Comparison of ENCODE assay signal across 17 cellular contexts in the genomic region with DNA sequence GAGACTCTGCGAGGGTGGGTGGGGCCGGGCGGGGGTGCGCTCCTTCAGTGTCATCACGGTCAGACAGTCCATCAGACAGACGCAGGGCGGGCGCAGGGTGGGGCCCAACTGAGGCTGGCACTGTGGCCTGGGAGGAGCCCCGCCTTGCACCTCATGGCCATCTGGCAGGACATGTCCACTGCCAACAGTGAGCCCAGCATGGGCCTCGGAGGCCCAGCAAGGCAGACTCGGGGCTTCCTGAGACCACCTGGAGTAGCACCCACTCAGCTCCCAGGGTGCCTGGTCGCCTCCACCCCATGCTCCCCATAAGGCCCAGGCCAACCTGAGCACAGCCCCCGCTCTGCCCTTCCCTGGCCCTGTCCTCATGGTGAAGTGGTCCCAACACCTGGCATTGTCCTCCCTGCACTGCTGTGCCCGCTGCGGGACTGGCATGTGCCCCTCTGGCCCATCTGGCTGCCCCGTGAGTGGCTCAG. TPM values are rescaled to one million over a fixed set of nuclear protein-coding genes. Genes with fewer than 3 reads are reported as not detected.
DNase-seq lines count a peak whose midpoint lies in the region; ATAC-seq and TF ChIP-seq lines count a peak whose summit lies in the region.
"Had no signal": no experiment of that assay in that cellular context is flagged by ENCODE, and none has a peak within 500 bp of the region (broad histone marks: within the 10 kb centered on the region; RNA-seq: fewer than 3 reads in every experiment).

No MANE protein-coding gene starts in this region.

- H3K27me3 ChIP-seq in right atrium auricular region (no peaks in the 10 kb centered on the region), Karpas-422 (ENCODE audit: low read length) (no peaks in the 10 kb centered on the region), adrenal gland (no peaks in the 10 kb centered on the region)

- DNase-seq in left ventricle myocardium superior = peak; percentile 26
- no peak for DNase-seq in right atrium auricular region (ENCODE audit: low spot score)
- DNase-seq in Karpas-422 = no peak
- no peak for DNase-seq in memory B cell (ENCODE audit: low spot score in 2 of 2)
- no peak for DNase-seq in adrenal gland
- DNase-seq in activated naive CD8-positive, alpha-beta T cell treated with anti-CD3 and anti-CD28 coated beads, Interleukin-2, amount 50 U/mL, for 24 hours = no peak
- DNase-seq in HFFc6 = no peak
- DNase-seq: 8988T, AML-193, DMS79, EL, GOT3, IMR-90, KG1 had no signal

- WGBS in adrenal gland, 4 donors = 87 to 95% (median 91%) methylated on average over 3 to 16 of the region's 16 CpGs

- H3K4me2 ChIP-seq in Karpas-422 (ENCODE audit: low read depth, low read length, poor library complexity, severe bottlenecking) = peak overlapping the region; percentile 83

- H3K4me1 ChIP-seq in right atrium auricular region (no peaks in the 10 kb centered on the region), Karpas-422 (ENCODE audit: low read length) (peaks cover 66% of the 10 kb centered on the region), adrenal gland (replicated peaks in 1 of 2) (peaks cover 11 to 13% of the 10 kb centered on the region in 2 donors)
- H3K4me1 ChIP-seq: HAP-1 had no signal

- ATAC-seq in left ventricle myocardium superior (no peak), memory B cell (ENCODE audit: low read depth) (peak; percentile 10)
- ATAC-seq in activated naive CD8-positive, alpha-beta T cell treated with anti-CD3 and anti-CD28 coated beads, Interleukin-2, amount 50 U/mL, for 24 hours = no peak

- H3K27me3 Mint-ChIP-seq in memory B cell (peaks cover 30% of the 10 kb centered on the region), HFFc6 (ENCODE audit: insufficient read depth) (peaks cover 9% of the 10 kb centered on the region)
- H3K27me3 Mint-ChIP-seq in activated naive CD8-positive, alpha-beta T cell treated with anti-CD3 and anti-CD28 coated beads, Interleukin-2, amount 50 U/mL, for 24 hours = no peaks in the 10 kb centered on the region
- H3K27me3 Mint-ChIP-seq: CD4-positive, alpha-beta memory T cell had no signal

- no peaks in the 10 kb centered on the region for H4K20me1 ChIP-seq in Karpas-422 (ENCODE audit: insufficient read depth, low read depth, low read length)

- H3K36me3 ChIP-seq in right atrium auricular region = no peaks in the 10 kb centered on the region
- H3K36me3 ChIP-seq in Karpas-422 (ENCODE audit: insufficient read depth, low read length) = no peaks in the 10 kb centered on the region; the same call in 1 of the 2 replicates
- no peaks in the 10 kb centered on the region for H3K36me3 ChIP-seq in adrenal gland (replicated peaks in 1 of 2)
- H3K36me3 ChIP-seq: HAP-1 had no signal

- no peak overlapping the region for H3K4me3 Mint-ChIP-seq in memory B cell
- H3K4me3 Mint-ChIP-seq in activated naive CD8-positive, alpha-beta T cell treated with anti-CD3 and anti-CD28 coated beads, Interleukin-2, amount 50 U/mL, for 24 hours = no peak overlapping the region
- H3K4me3 Mint-ChIP-seq in HFFc6 = no peak overlapping the region
- H3K4me3 Mint-ChIP-seq: CD4-positive, alpha-beta memory T cell had no signal

- H3K4me1 Mint-ChIP-seq in memory B cell = peaks cover 6% of the 10 kb centered on the region
- no peaks in the 10 kb centered on the region for H3K4me1 Mint-ChIP-seq in activated naive CD8-positive, alpha-beta T cell treated with anti-CD3 and anti-CD28 coated beads, Interleukin-2, amount 50 U/mL, for 24 hours
- no peaks in the 10 kb centered on the region for H3K4me1 Mint-ChIP-seq in HFFc6 (ENCODE audit: low read depth)

- intact Hi-C loops in left ventricle myocardium superior (cut with micrococcal nuclease) = no loop called here
- intact Hi-C loops in adrenal gland (cut with DNase I) = no loop called here

- TF ChIP-seq CTCF in right atrium auricular region (IDR thresholded peaks at IDR 0.05) = no peak
- TF ChIP-seq CTCF in adrenal gland (IDR thresholded peaks at IDR 0.05) = no peak
- TF ChIP-seq CTCF in HFFc6 (IDR thresholded peaks at IDR 0.05) = no peak

- H3K4me3 ChIP-seq in right atrium auricular region (no peak overlapping the region), Karpas-422 (ENCODE audit: low read length) (peak overlapping the region; percentile 60), adrenal gland (no peak overlapping the region)
- H3K4me3 ChIP-seq: HAP-1 had no signal

- H3K36me3 Mint-ChIP-seq in memory B cell (peaks cover 9% of the 10 kb centered on the region), HFFc6 (ENCODE audit: low read depth) (peaks cover 18% of the 10 kb centered on the region)
- peaks cover 3% of the 10 kb centered on the region for H3K36me3 Mint-ChIP-seq in activated naive CD8-positive, alpha-beta T cell treated with anti-CD3 and anti-CD28 coated beads, Interleukin-2, amount 50 U/mL, for 24 hours (ENCODE audit: low read depth)
- H3K36me3 Mint-ChIP-seq: CD4-positive, alpha-beta memory T cell had no signal

- no peaks in the 10 kb centered on the region for H3K9me2 ChIP-seq in Karpas-422 (replicated peaks; ENCODE audit: insufficient read depth, low read length)

- H3K9ac ChIP-seq in Karpas-422 (ENCODE audit: low read length) = peak overlapping the region; percentile 83

- no peak overlapping the region for H3K27ac ChIP-seq in right atrium auricular region
- H3K27ac ChIP-seq in Karpas-422 (ENCODE audit: low read length) = peak overlapping the region; percentile 97
- H3K27ac ChIP-seq in adrenal gland = no peak overlapping the region
- H3K27ac ChIP-seq: C4-2B had no signal

- no peaks in the 10 kb centered on the region for H3K79me2 ChIP-seq in Karpas-422 (ENCODE audit: low read length)

- H3K27ac Mint-ChIP-seq in memory B cell = no peak overlapping the region
- no peak overlapping the region for H3K27ac Mint-ChIP-seq in activated naive CD8-positive, alpha-beta T cell treated with anti-CD3 and anti-CD28 coated beads, Interleukin-2, amount 50 U/mL, for 24 hours
- H3K27ac Mint-ChIP-seq in HFFc6 = no peak overlapping the region
- H3K27ac Mint-ChIP-seq: CD4-positive, alpha-beta memory T cell had no signal

- H3K9me3 Mint-ChIP-seq in memory B cell (peaks cover 13% of the 10 kb centered on the region), HFFc6 (peaks cover 25% of the 10 kb centered on the region)
- H3K9me3 Mint-ChIP-seq in activated naive CD8-positive, alpha-beta T cell treated with anti-CD3 and anti-CD28 coated beads, Interleukin-2, amount 50 U/mL, for 24 hours = peaks cover 10% of the 10 kb centered on the region

- H2AFZ ChIP-seq in Karpas-422 (ENCODE audit: low read length) = no peak overlapping the region

- TF ChIP-seq POLR2A in adrenal gland (IDR thresholded peaks at IDR 0.05) = no peak

- H3K9me3 ChIP-seq in right atrium auricular region = no peaks in the 10 kb centered on the region
- peaks cover 8% of the 10 kb centered on the region for H3K9me3 ChIP-seq in Karpas-422 (ENCODE audit: low read length)
- no peaks in the 10 kb centered on the region for H3K9me3 ChIP-seq in adrenal gland (replicated peaks in 1 of 3)

RNA-seq across cellular contexts. Expression of a gene that starts 8.5 kb away (rescaled TPM):
- total RNA-seq in left ventricle myocardium superior (61.7 TPM), right atrium auricular region (10 to 100 TPM; 39.4 to 44.5 TPM), adrenal gland (10 to 100 TPM in 7 of 8 donors, 1 to 10 TPM in 1; 9.9 to 50.4 (median 17.2) TPM)
- 11.7 and 38.4 TPM in 2 replicates for total RNA-seq in Karpas-422 (2014; rRNA removed; shearing (Covaris generic); ENCODE audit: low replicate concordance)
- polyA plus RNA-seq in adrenal gland = 10 to 100 TPM in 2 of 3 donors, 1 to 10 TPM in 1; 2.9 to 48.9 (median 31.5) TPM
- total RNA-seq in HFFc6 (2021; fragmentation: NEBNext Ultra II Directional; extraction: Animal tissue kit (Norgen Biotek cat#: 25700)) = 10 to 100 TPM; 50.9 to 60.2 (median 55.0) TPM

RNA-seq across cellular contexts. Expression of a gene that starts 14.9 kb away (rescaled TPM):
- total RNA-seq in left ventricle myocardium superior = not detected
- total RNA-seq in right atrium auricular region = not detected
- total RNA-seq in Karpas-422 (2014; rRNA removed; shearing (Covaris generic); ENCODE audit: low replicate concordance) = 0.34 and 0.43 TPM in 2 replicates
- under 1 TPM in 7 of 8 donors, not detected in 1; 0.04 to 0.19 (median 0.09) TPM for total RNA-seq in adrenal gland
- polyA plus RNA-seq in adrenal gland = under 1 TPM; under 0.01 to 0.08 (median 0.04) TPM
- total RNA-seq in HFFc6 (2021; fragmentation: NEBNext Ultra II Directional; extraction: Animal tissue kit (Norgen Biotek cat#: 25700)) = not detected
- total RNA-seq: CD4-positive, alpha-beta memory T cell; IMR-90 had no signal
- polyA plus RNA-seq: CD4-positive, alpha-beta memory T cell; IMR-90 had no signal

RNA-seq across cellular contexts. Expression of a gene that starts 44.7 kb away (rescaled TPM):
- total RNA-seq in left ventricle myocardium superior (40.2 TPM), right atrium auricular region (10 to 100 TPM; 15.4 to 36.6 TPM), adrenal gland (10 to 100 TPM; 12.1 to 28.9 (median 18.3) TPM)
- 40.1 and 104 TPM in 2 replicates for total RNA-seq in Karpas-422 (2014; rRNA removed; shearing (Covaris generic); ENCODE audit: low replicate concordance)
- polyA plus RNA-seq in adrenal gland = 10 to 100 TPM in 2 of 3 donors, 1 to 10 TPM in 1; 3.1 to 20.5 (median 14.7) TPM
- 10 to 100 TPM; 28.5 to 33.3 (median 30.4) TPM for total RNA-seq in HFFc6 (2021; fragmentation: NEBNext Ultra II Directional; extraction: Animal tissue kit (Norgen Biotek cat#: 25700))

RNA-seq across cellular contexts. Expression of a gene that starts 54.7 kb away (rescaled TPM):
- total RNA-seq in left ventricle myocardium superior (0.79 TPM), right atrium auricular region (1 to 10 TPM in 1 of 2 donors, under 1 TPM in 1; 0.15 to 1.1 TPM), adrenal gland (1 to 10 TPM; 1.1 to 5.8 (median 4.0) TPM)
- 1.3 and 2.9 TPM in 2 replicates for total RNA-seq in Karpas-422 (2014; rRNA removed; shearing (Covaris generic); ENCODE audit: low replicate concordance)
- polyA plus RNA-seq in adrenal gland = 10 to 100 TPM in 1 of 3 donors, 1 to 10 TPM in 1, under 1 TPM in 1; 0.35 to 10.6 (median 5.7) TPM
- 10 to 100 TPM in 2 of 6 experiments, 1 to 10 TPM in 4; 2.9 to 19.0 (median 3.2) TPM for total RNA-seq in HFFc6 (2021; fragmentation: NEBNext Ultra II Directional; extraction: Animal tissue kit (Norgen Biotek cat#: 25700))
